In genomic region chr18:62857278-62857976, GRCh38 we compare ENCODE assay signal across 26 cellular contexts.
"Had no signal": no experiment of that assay in that cellular context is flagged by ENCODE, and none has a peak within 500 bp of the region (broad histone marks: within the 10 kb centered on the region; RNA-seq: fewer than 3 reads in every experiment).

No MANE protein-coding gene starts in this region.

- H3K27me3 ChIP-seq: brain microvascular endothelial cell, tibial nerve, uterus had no signal

- H3K36me3 Mint-ChIP-seq: activated CD4-positive, alpha-beta memory T cell treated with anti-CD3 and anti-CD28 coated beads for 36 hours had no signal

- H3K9me3 Mint-ChIP-seq: activated CD4-positive, alpha-beta memory T cell treated with anti-CD3 and anti-CD28 coated beads for 36 hours; activated naive CD4-positive, alpha-beta T cell treated with anti-CD3 and anti-CD28 coated beads for 36 hours; activated naive CD8-positive, alpha-beta T cell treated with anti-CD3 and anti-CD28 coated beads, Interleukin-2, amount 50 U/mL, for 24 hours; mesothelial cell of epicardium; T-helper 1 cell treated with Interleukin-12 subunit alpha and Interleukin-12 subunit beta and Interleukin-4 antibody, amounts not matched to agents 30 μg/mL and 1 μg/mL, for 36 hours had no signal

- H3K27ac ChIP-seq: brain microvascular endothelial cell, tibial nerve, uterus had no signal

- H3K4me1 ChIP-seq: tibial nerve, uterus had no signal

- H3K9me3 ChIP-seq: tibial nerve, uterus had no signal

- ATAC-seq: activated CD4-positive, alpha-beta T cell treated with anti-CD3 and anti-CD28 coated beads for 36 hours; activated naive CD8-positive, alpha-beta T cell treated with anti-CD3 and anti-CD28 coated beads, Interleukin-2, amount 50 U/mL, for 24 hours; left colon had no signal

- DNase-seq: activated CD4-positive, alpha-beta memory T cell treated with anti-CD3 and anti-CD28 coated beads for 36 hours; activated CD4-positive, alpha-beta T cell treated with anti-CD3 and anti-CD28 coated beads for 36 hours; activated naive CD4-positive, alpha-beta T cell treated with anti-CD3 and anti-CD28 coated beads for 36 hours; activated naive CD8-positive, alpha-beta T cell treated with anti-CD3 and anti-CD28 coated beads, Interleukin-2, amount 50 U/mL, for 24 hours; activated T-cell treated with anti-CD3 and anti-CD28 coated beads for 4 hours; anterior cingulate cortex; brain microvascular endothelial cell; cerebellar nuclear complex; cortex of kidney; erythroblast; foreskin melanocyte; glutamatergic neuron; hippocampal formation; islet precursor cell; left colon; occipital lobe; retina; stimulated activated CD4-positive, alpha-beta T cell treated with anti-CD3 and anti-CD28 coated beads, Interleukin-12 subunit alpha, Interleukin-12 subunit beta, amount 100 ng/mL, for 4 hours; stimulated activated CD4-positive, alpha-beta T cell treated with anti-CD3 and anti-CD28 coated beads, Interleukin-1b, Interleukin-23, amount 100 ng/mL, for 48 hours; stimulated activated CD8-positive, alpha-beta memory T cell treated with anti-CD3 and anti-CD28 coated beads, Interleukin-4, amount 100 ng/mL, for 48 hours; stimulated activated naive CD4-positive, alpha-beta T cell treated with Interleukin-2 at 50 U/mL for 16 hours; uterus had no signal

- H3K4me3 ChIP-seq: tibial nerve, uterus had no signal

- FAIRE-seq: endometrium had no signal

- H3K27ac Mint-ChIP-seq: activated CD4-positive, alpha-beta T cell treated with anti-CD3 and anti-CD28 coated beads for 36 hours; activated naive CD4-positive, alpha-beta T cell treated with anti-CD3 and anti-CD28 coated beads for 36 hours; activated naive CD8-positive, alpha-beta T cell treated with anti-CD3 and anti-CD28 coated beads, Interleukin-2, amount 50 U/mL, for 24 hours; mesothelial cell of epicardium; T-helper 1 cell treated with Interleukin-12 subunit alpha and Interleukin-12 subunit beta and Interleukin-4 antibody, amounts not matched to agents 30 μg/mL and 1 μg/mL, for 36 hours had no signal

- H3K36me3 ChIP-seq: brain microvascular endothelial cell, uterus had no signal
